Comparison of ENCODE assay signal across 9 cellular contexts in the genomic region with DNA sequence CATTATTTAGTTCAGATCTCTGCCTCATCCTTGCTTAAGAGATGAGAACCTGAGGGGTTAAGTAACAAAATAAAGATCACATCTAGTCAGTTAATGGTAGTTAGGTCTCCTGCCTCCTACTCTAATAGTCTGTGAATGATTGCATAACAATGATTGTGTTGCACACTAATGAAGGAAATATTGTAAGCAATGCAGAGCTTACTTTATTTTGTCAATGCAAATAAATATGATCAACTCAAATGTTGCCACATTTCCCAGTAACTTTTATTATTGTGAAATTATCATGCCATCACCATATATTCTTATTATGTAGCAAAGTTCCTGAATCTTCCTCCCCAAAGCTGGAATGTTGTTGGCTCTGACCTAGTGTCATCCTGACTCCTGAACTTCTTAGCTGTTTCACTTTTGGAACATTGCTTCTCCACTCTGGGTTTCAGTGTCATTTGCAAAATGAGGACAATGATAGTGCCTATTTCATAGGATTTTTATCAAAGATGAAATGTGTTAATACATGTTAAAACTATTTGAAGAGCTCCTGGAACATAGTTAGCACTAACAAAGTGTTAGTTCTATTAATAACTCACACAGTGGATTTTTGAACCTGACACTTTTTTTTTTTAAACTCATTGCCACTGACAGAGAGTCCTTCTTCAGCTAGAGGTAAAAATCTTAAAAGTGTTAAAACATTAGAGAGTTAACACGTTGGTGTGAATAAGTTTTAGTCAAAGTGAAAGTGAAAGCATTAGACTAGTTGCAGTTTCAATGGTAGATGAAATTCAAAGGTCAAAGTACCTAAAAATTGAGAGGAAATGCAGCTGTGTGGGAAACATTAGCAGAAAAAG. TPM values are rescaled to one million over a fixed set of nuclear protein-coding genes. Genes with fewer than 3 reads are reported as not detected.
DNase-seq lines count a peak whose midpoint lies in the region; ATAC-seq and TF ChIP-seq lines count a peak whose summit lies in the region.
"Had no signal": no experiment of that assay in that cellular context is flagged by ENCODE, and none has a peak within 500 bp of the region (broad histone marks: within the 10 kb centered on the region; RNA-seq: fewer than 3 reads in every experiment).

No MANE protein-coding gene starts in this region.

- POLR2A ChIA-PET in PC-3 (lab: Charles Lee; ENCODE audit: unreplicated experiment): no interaction called here

- no peaks in the 10 kb centered on the region for H3K79me2 ChIP-seq in hepatocyte
- H3K79me2 ChIP-seq in PC-3 (ENCODE audit: low read length): no peaks in the 10 kb centered on the region
- no peaks in the 10 kb centered on the region for H3K79me2 ChIP-seq in smooth muscle cell (ENCODE audit: low read depth)

- H2AFZ ChIP-seq in hepatocyte: peak overlapping the region; percentile 32
- no peak overlapping the region for H2AFZ ChIP-seq in PC-3 (ENCODE audit: low read length)
- H2AFZ ChIP-seq in smooth muscle cell (ENCODE audit: low read depth): no peak overlapping the region

- H3K4me3 ChIP-seq in hepatocyte: no peak overlapping the region
- H3K4me3 ChIP-seq in PC-3 (ENCODE audit: low read length): no peak overlapping the region
- no peak overlapping the region for H3K4me3 ChIP-seq in smooth muscle cell

- H3K9me3 ChIP-seq in hepatocyte (ENCODE audit: low read depth) (no peaks in the 10 kb centered on the region), PC-3 (ENCODE audit: low read length) (no peaks in the 10 kb centered on the region), smooth muscle cell (replicated peaks; ENCODE audit: low read depth) (no peaks in the 10 kb centered on the region)

- ATAC-seq in GM18519 (IDR thresholded peaks at IDR 0.05; ENCODE audit: low FRiP score, unreplicated experiment): peak; percentile 76
- ATAC-seq in GM21528 (IDR thresholded peaks at IDR 0.05; ENCODE audit: low FRiP score, unreplicated experiment): peak; percentile 80
- ATAC-seq in HG03558 (IDR thresholded peaks at IDR 0.05; ENCODE audit: extremely low read depth, unreplicated experiment): peak; percentile 97
- ATAC-seq in PC-3: no peak

- TF ChIP-seq CTCF in hepatocyte (IDR thresholded peaks at IDR 0.05; ENCODE audit: poor library complexity): no peak
- no peak for TF ChIP-seq CTCF in PC-3 (conservative IDR thresholded peaks at IDR 0.05; ENCODE audit: low read depth, low read length)
- TF ChIP-seq CTCF in smooth muscle cell (IDR thresholded peaks at IDR 0.05; ENCODE audit: borderline replicate concordance, insufficient read depth, poor library complexity, severe bottlenecking): no peak

- WGBS in hepatocyte (ENCODE audit: low lambda C conversion rate, missing lambda C conversion rate): 35% methylated on average over 1 of the region's 1 CpG
- WGBS in smooth muscle cell (ENCODE audit: low lambda C conversion rate): 46% methylated on average over 1 of the region's 1 CpG

- intact Hi-C loops in PC-3 (cut with micrococcal nuclease): no loop called here

- H3K27me3 ChIP-seq in hepatocyte (no peaks in the 10 kb centered on the region), PC-3 (ENCODE audit: low read length) (no peaks in the 10 kb centered on the region), smooth muscle cell (ENCODE audit: low read depth) (no peaks in the 10 kb centered on the region)

- no peaks in the 10 kb centered on the region for H3K9me2 ChIP-seq in hepatocyte (replicated peaks; ENCODE audit: insufficient read depth)
- H3K9me2 ChIP-seq in PC-3 (replicated peaks; ENCODE audit: low read length): no peaks in the 10 kb centered on the region

- no peaks in the 10 kb centered on the region for H3K4me1 ChIP-seq in hepatocyte (ENCODE audit: insufficient read depth)
- H3K4me1 ChIP-seq in PC-3 (ENCODE audit: insufficient read depth, low read length): no peaks in the 10 kb centered on the region
- H3K4me1 ChIP-seq in smooth muscle cell (ENCODE audit: low read depth): no peaks in the 10 kb centered on the region

- no peaks in the 10 kb centered on the region for H3K36me3 ChIP-seq in hepatocyte (replicated peaks; ENCODE audit: insufficient read depth, low read depth)
- H3K36me3 ChIP-seq in PC-3 (ENCODE audit: low read depth, low read length): no peaks in the 10 kb centered on the region
- H3K36me3 ChIP-seq in smooth muscle cell (ENCODE audit: low read depth): no peaks in the 10 kb centered on the region

- BruUV-seq in PC-3 (replicated peaks; lab: Mats Ljungman, UMichigan): no TSS peak

- H3K27ac ChIP-seq in hepatocyte (no peak overlapping the region), PC-3 (ENCODE audit: low read length) (no peak overlapping the region), smooth muscle cell (ENCODE audit: low read depth) (no peak overlapping the region)

- no peaks in the 10 kb centered on the region for H4K20me1 ChIP-seq in hepatocyte (ENCODE audit: insufficient read depth, poor library complexity, severe bottlenecking)
- H4K20me1 ChIP-seq in PC-3 (ENCODE audit: low read length): no peaks in the 10 kb centered on the region
- H4K20me1 ChIP-seq in smooth muscle cell (ENCODE audit: low read depth): no peaks in the 10 kb centered on the region

- H3K9ac ChIP-seq in PC-3 (ENCODE audit: low read length) (no peak overlapping the region), smooth muscle cell (ENCODE audit: low read depth) (no peak overlapping the region)

- H3K4me2 ChIP-seq in hepatocyte: peak overlapping the region; percentile 25
- H3K4me2 ChIP-seq in PC-3 (ENCODE audit: low read length): no peak overlapping the region
- no peak overlapping the region for H3K4me2 ChIP-seq in smooth muscle cell

- H3F3A ChIP-seq in PC-3 (ENCODE audit: low read length, unreplicated experiment) (no peaks in the 10 kb centered on the region), smooth muscle cell (ENCODE audit: low read depth) (no peaks in the 10 kb centered on the region)

- CTCF ChIA-PET in PC-3 (lab: Charles Lee): no interaction called here

- DNase-seq in hepatocyte (ENCODE audit: low spot score) (no peak), PC-3 (no peak), DMS153 (lab: John Stamatoyannopoulos, UW) (no peak), ecto neural progenitor cell (ENCODE audit: low spot score) (no peak), smooth muscle cell (lab: John Stamatoyannopoulos, UW; ENCODE audit: unreplicated experiment) (no peak)
- DNase-seq: activated CD8-positive, alpha-beta memory T cell treated with anti-CD3 and anti-CD28 coated beads, Interleukin-2, amount 50 U/mL, for 4 hours had no signal

RNA-seq across cellular contexts. Expression of a gene that starts 17.2 kb away (rescaled TPM):
- 0.73 and 1.2 TPM in 2 replicates for total RNA-seq in hepatocyte
- polyA plus RNA-seq in hepatocyte: 0.04 and 0.27 TPM in 2 replicates
- total RNA-seq in PC-3 (2014; rRNA removed): not detected in 2 replicates
- total RNA-seq in smooth muscle cell: not detected in 2 replicates
- not detected in 2 replicates for polyA plus RNA-seq in smooth muscle cell

RNA-seq across cellular contexts. Expression of a gene that starts 20.8 kb away (rescaled TPM):
- total RNA-seq in hepatocyte (2.8 and 4.9 TPM in 2 replicates), PC-3 (2014; rRNA removed) (not detected in 2 replicates), smooth muscle cell (0.22 and 0.49 TPM in 2 replicates)
- polyA plus RNA-seq in hepatocyte (3.6 and 5.5 TPM in 2 replicates), smooth muscle cell (not detected in 2 replicates)
